9 cellular contexts compared by ENCODE assay signal in genomic region chr12:121534495-121535148, GRCh38. TPM values are rescaled to one million over a fixed set of nuclear protein-coding genes. Genes with fewer than 3 reads are reported as not detected.
A peak's percentile ranks its signal among the peaks of the same experiment; 100 is the strongest.
DNase-seq lines count a peak whose midpoint lies in the region; ATAC-seq and TF ChIP-seq lines count a peak whose summit lies in the region.
"Had no signal": no experiment of that assay in that cellular context is flagged by ENCODE, and none has a peak within 500 bp of the region (broad histone marks: within the 10 kb centered on the region; RNA-seq: fewer than 3 reads in every experiment).

No MANE protein-coding gene starts in this region.

- H3K27me3 Mint-ChIP-seq in CD14-positive monocyte (ENCODE audit: low read depth in 3 of 3) (peaks cover 0 to 1% (median 0%) of the 10 kb centered on the region in 3 donors), HFFc6 (ENCODE audit: insufficient read depth) (peaks cover 2% of the 10 kb centered on the region; the same call in 1 of the 2 replicates)

- H3K4me1 ChIP-seq in OCI-LY1 (ENCODE audit: insufficient read depth, low read length, severe bottlenecking) (peaks cover 53% of the 10 kb centered on the region), neuronal stem cell (ENCODE audit: control insufficient read depth in 2 of 2, insufficient read depth in 1 of 2, low read depth in 1 of 2, low read length in 2 of 2) (peaks cover 34 to 37% of the 10 kb centered on the region in 2 donors)

- H3K27ac ChIP-seq in OCI-LY1 (ENCODE audit: low read depth, low read length, poor library complexity, severe bottlenecking), result peak overlapping the region; percentile 92
- no peak overlapping the region for H3K27ac ChIP-seq in neuronal stem cell (replicated peaks; ENCODE audit: low read length)

- H3K9me3 Mint-ChIP-seq in CD14-positive monocyte (no peaks in the 10 kb centered on the region), HFFc6 (no peaks in the 10 kb centered on the region)

- H3K36me3 ChIP-seq in OCI-LY1 (ENCODE audit: insufficient read depth, low read length), result peaks cover 21% of the 10 kb centered on the region; the same call in 1 of the 2 replicates
- peaks cover 33 to 38% of the 10 kb centered on the region in 2 donors for H3K36me3 ChIP-seq in neuronal stem cell (replicated peaks in 1 of 2; ENCODE audit: control insufficient read depth in 2 of 2, insufficient read depth in 2 of 2, low read length in 2 of 2)

- H3K9ac ChIP-seq in OCI-LY1 (ENCODE audit: low read length) (peak overlapping the region; percentile 79; the same call in 1 of the 2 replicates), neuronal stem cell (ENCODE audit: low read depth, low read length, poor library complexity) (no peak overlapping the region)

- H3K4me1 Mint-ChIP-seq in CD14-positive monocyte (peaks cover 49% of the 10 kb centered on the region), HFFc6 (ENCODE audit: low read depth) (peaks cover 47% of the 10 kb centered on the region)

- DNase-seq in CD14-positive monocyte (ENCODE audit: low spot score) (no peak), neuronal stem cell (ENCODE audit: low spot score) (no peak), HFFc6 (no peak)
- DNase-seq in activated T-helper 9 cell treated with anti-CD3 and anti-CD28 coated beads, Interleukin-2, amount 50 U/mL, for 16 hours (ENCODE audit: low read depth), result peak; percentile 56

- peak overlapping the region in 6 of 7 donors; percentile 42 to 91 (median 86) for H3K27ac Mint-ChIP-seq in CD14-positive monocyte
- H3K27ac Mint-ChIP-seq in HFFc6, result no peak overlapping the region

- no peak for TF ChIP-seq CTCF in CD14-positive monocyte (IDR thresholded peaks at IDR 0.05)
- no peak for TF ChIP-seq CTCF in OCI-LY1 (IDR thresholded peaks at IDR 0.05; ENCODE audit: low read length)
- no peak for TF ChIP-seq CTCF in HFFc6 (IDR thresholded peaks at IDR 0.05)

- intact Hi-C loops in CD14-positive monocyte (cut with micrococcal nuclease), result loop anchor here in 1 of 2 donors (5.0 kb wide), 2 partner anchors 48 to 93 kb away; partner anchors contain the start of genes KDM2B and ORAI1

- H3K18ac ChIP-seq in neuronal stem cell (ENCODE audit: low read length), result no peak overlapping the region

- H2BK5ac ChIP-seq in neuronal stem cell (ENCODE audit: low read length), result no peak overlapping the region

- H3K14ac ChIP-seq in neuronal stem cell (ENCODE audit: low read length), result no peak overlapping the region

- H3K9me3 ChIP-seq in OCI-LY1 (ENCODE audit: low read length) (no peaks in the 10 kb centered on the region), neuronal stem cell (replicated peaks in 1 of 2; ENCODE audit: control insufficient read depth in 2 of 2, insufficient read depth in 1 of 2, low read depth in 1 of 2, low read length in 2 of 2) (no peaks in the 10 kb centered on the region)

- no peak for ATAC-seq in HG03442 (IDR thresholded peaks at IDR 0.05; ENCODE audit: unreplicated experiment)
- ATAC-seq in GM21786 (IDR thresholded peaks at IDR 0.05; ENCODE audit: unreplicated experiment), result no peak
- ATAC-seq in GM21367 (IDR thresholded peaks at IDR 0.05; ENCODE audit: unreplicated experiment), result no peak
- ATAC-seq: Panc1 had no signal

- H3K79me1 ChIP-seq in neuronal stem cell (ENCODE audit: low read depth, low read length), result peaks cover 19% of the 10 kb centered on the region

- H3K79me2 ChIP-seq in OCI-LY1 (ENCODE audit: insufficient read depth, low read length), result no peaks in the 10 kb centered on the region

- no peak overlapping the region for H2BK12ac ChIP-seq in neuronal stem cell (ENCODE audit: low read length)

- H2BK15ac ChIP-seq in neuronal stem cell (ENCODE audit: low read length), result no peak overlapping the region

- no peaks in the 10 kb centered on the region for H4K20me1 ChIP-seq in OCI-LY1 (ENCODE audit: insufficient read depth, low read length)

- no peak overlapping the region for H3K4ac ChIP-seq in neuronal stem cell (ENCODE audit: low read length)

- H3K23ac ChIP-seq in neuronal stem cell (ENCODE audit: low read depth, low read length, poor library complexity), result no peak overlapping the region

- no peak overlapping the region for H2AK5ac ChIP-seq in neuronal stem cell (ENCODE audit: low read depth, low read length)

- H3K36me3 Mint-ChIP-seq in CD14-positive monocyte (peaks cover 26 to 34% of the 10 kb centered on the region in 2 donors), HFFc6 (ENCODE audit: low read depth) (peaks cover 6% of the 10 kb centered on the region)

- no CpG with 5 or more reads among the region's 14 CpGs for WGBS in neuronal stem cell (ENCODE audit: extremely low coverage in 2 of 2, insufficient read length in 2 of 2, insufficient replicate concordance in 1 of 2), 2 donors

- H3K27me3 ChIP-seq in OCI-LY1 (ENCODE audit: insufficient read depth, low read length), result no peaks in the 10 kb centered on the region
- H3K27me3 ChIP-seq in neuronal stem cell (ENCODE audit: control insufficient read depth in 3 of 3, insufficient read depth in 3 of 3, low read depth in 1 of 3, low read length in 3 of 3), result no peaks in the 10 kb centered on the region

- H3K4me2 ChIP-seq in OCI-LY1 (ENCODE audit: low read length) (peak overlapping the region; percentile 91), neuronal stem cell (ENCODE audit: insufficient read depth, low read length, poor library complexity, severe bottlenecking) (peak overlapping the region; percentile 15)

- H4K91ac ChIP-seq in neuronal stem cell (ENCODE audit: low read depth, low read length, poor library complexity), result no peak overlapping the region

- peak overlapping the region; percentile 73 for H3K4me3 ChIP-seq in OCI-LY1 (ENCODE audit: low read depth, low read length, poor library complexity, severe bottlenecking)
- no peak overlapping the region for H3K4me3 ChIP-seq in neuronal stem cell (ENCODE audit: low read length in 2 of 2)

- no peaks in the 10 kb centered on the region; the same call in 1 of the 2 replicates for H3F3A ChIP-seq in OCI-LY1 (ENCODE audit: insufficient read depth, low read length)

- H3K4me3 Mint-ChIP-seq in CD14-positive monocyte, result no peak overlapping the region
- H3K4me3 Mint-ChIP-seq in HFFc6, result no peak overlapping the region

- no peak overlapping the region for H4K8ac ChIP-seq in neuronal stem cell (ENCODE audit: low read depth, low read length)

- H2AFZ ChIP-seq in OCI-LY1 (ENCODE audit: low read length) (no peak overlapping the region), neuronal stem cell (ENCODE audit: low read length) (no peak overlapping the region)

- H2BK120ac ChIP-seq in neuronal stem cell (ENCODE audit: low read depth, low read length), result no peak overlapping the region

- no peaks in the 10 kb centered on the region for H3K9me2 ChIP-seq in OCI-LY1 (ENCODE audit: low read depth, low read length)

RNA-seq across cellular contexts. Expression of gene KDM2B, which starts 46.2 kb away (rescaled TPM):
- 1 to 10 TPM; 9.7 TPM for polyA plus RNA-seq in CD14-positive monocyte
- 63.7 TPM for polyA plus RNA-seq in neuronal stem cell (2013, experiment 1 of 2)
- polyA plus RNA-seq in neuronal stem cell (2013, experiment 2 of 2), result 67.7 TPM
- total RNA-seq in HFFc6 (2021; fragmentation: NEBNext Ultra II Directional; extraction: Animal tissue kit (Norgen Biotek cat#: 25700)), result 10 to 100 TPM; 15.4 to 24.0 (median 21.5) TPM
